Comparison of ENCODE assay signal across 8 cellular contexts in the genomic region with DNA sequence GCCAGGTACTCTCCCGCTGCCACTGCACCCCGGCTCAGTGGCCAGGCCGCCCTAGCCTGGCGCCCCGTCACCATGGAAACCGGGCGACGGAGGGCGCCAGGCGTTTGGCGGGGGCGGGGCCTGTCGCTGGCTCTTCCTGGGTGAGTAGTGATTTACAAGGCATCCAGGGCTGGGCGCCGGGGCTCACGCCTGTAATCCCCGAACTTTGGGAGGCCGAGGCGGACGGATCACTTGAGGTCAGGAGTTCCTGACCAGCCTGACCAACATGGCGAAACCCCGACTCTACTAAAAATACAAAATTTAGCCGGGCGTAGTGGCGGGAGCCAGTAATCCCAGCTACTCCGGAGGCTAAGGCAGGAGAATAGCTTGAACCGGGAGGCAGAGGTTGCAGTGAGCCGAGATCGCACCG. TPM values are rescaled to one million over a fixed set of nuclear protein-coding genes. Genes with fewer than 3 reads are reported as not detected.
DNase-seq lines count a peak whose midpoint lies in the region; ATAC-seq and TF ChIP-seq lines count a peak whose summit lies in the region.
"Not testable (repeated sequence)": the region's sequence is repeated elsewhere in the genome, so short reads cannot be mapped to it uniquely, and the experiment has no call there.

A gene (minus strand): TSS at position 107 of the 409 bp plus-strand sequence. CDS start 116 bp downstream, outside the sequence.

- H3K27ac Mint-ChIP-seq in chondrocyte (ENCODE audit: unreplicated experiment) = peak within 1 kb of the TSS; percentile 73

- not testable (repeated sequence) for H3K36me3 Mint-ChIP-seq in chondrocyte (ENCODE audit: low read depth)

- peak; percentile 95 for ATAC-seq in GM19372 (IDR thresholded peaks at IDR 0.05; ENCODE audit: low read depth, unreplicated experiment)
- peak; percentile 93 for ATAC-seq in HG03108 (IDR thresholded peaks at IDR 0.05; ENCODE audit: unreplicated experiment)
- peak; percentile 84 for ATAC-seq in left lobe of liver

- peak within 1 kb of the TSS; percentile 82 for H3K4me3 Mint-ChIP-seq in chondrocyte (ENCODE audit: unreplicated experiment)

- peak within 1 kb of the TSS; percentile 55 for H3K4me3 ChIP-seq in AG10803 (ENCODE audit: low read length)

- not testable (repeated sequence) for H3K27me3 Mint-ChIP-seq in chondrocyte (ENCODE audit: low read depth)

- not testable (repeated sequence) for H3K9me3 Mint-ChIP-seq in chondrocyte (ENCODE audit: low read depth)

- TF ChIP-seq CTCF in AG10803 (conservative IDR thresholded peaks at IDR 0.05; ENCODE audit: low read length) = not testable (repeated sequence)
- peak; percentile 20 for TF ChIP-seq CTCF in chondrocyte (IDR thresholded peaks at IDR 0.05)

- peak; percentile 16 for DNase-seq in AG10803 (ENCODE audit: low read depth)
- peak; percentile 75 for DNase-seq in NCI-H345 (lab: John Stamatoyannopoulos, UW)
- DNase-seq in activated CD4-positive, alpha-beta T cell treated with anti-CD3 and anti-CD28 coated beads for 48 hours = peak; percentile 69
- not testable (repeated sequence) for DNase-seq in chondrocyte (ENCODE audit: low spot score)
- DNase-seq in left lobe of liver (ENCODE audit: low spot score) = peak; percentile 46
- DNase-seq in stimulated activated CD4-positive, alpha-beta T cell treated with anti-CD3 and anti-CD28 coated beads, Interleukin-1b, Interleukin-23, amount 100 ng/mL, for 48 hours = peak; percentile 52

- peaks cover 11% of the 10 kb centered on the region for H3K4me1 Mint-ChIP-seq in chondrocyte (ENCODE audit: low read depth)

RNA-seq across cellular contexts. Expression of the gene that starts here (rescaled TPM):
- total RNA-seq in chondrocyte (1.0 to 3.0 TPM (median 1.2 TPM) in 3 replicates), left lobe of liver (not detected)

Comparison
In these comparisons a context has a peak if more than half of its experiments do, and no peak if none do; other contexts are left out.
1. Peak in DNase-seq and ATAC-seq in left lobe of liver; RNA of the gene not detected or under 1 TPM.